Comparison of ENCODE assay signal across 8 cellular contexts in genomic region chr17:55005520-55005919, GRCh38. TPM values are rescaled to one million over a fixed set of nuclear protein-coding genes. Genes with fewer than 3 reads are reported as not detected.
DNase-seq lines count a peak whose midpoint lies in the region; ATAC-seq and TF ChIP-seq lines count a peak whose summit lies in the region.

No MANE protein-coding gene starts in this region.

- H3K9me3 Mint-ChIP-seq in stimulated activated memory B cell treated with anti-CD40 and anti-IgM and Interleukin-4, amounts not matched to agents 10 μg/mL and 1 μg/mL and 100 μg/mL, for 72 hours, result peaks cover 2% of the 10 kb centered on the region
- no peaks in the 10 kb centered on the region for H3K9me3 Mint-ChIP-seq in activated CD4-positive, alpha-beta T cell treated with anti-CD3 and anti-CD28 coated beads, Interleukin-2, amount 10 ng/mL, durations not matched to agents 24 days and 14 days

- no peak for ATAC-seq in stimulated activated memory B cell treated with anti-CD40 and anti-IgM and Interleukin-4, amounts not matched to agents 10 μg/mL and 1 μg/mL and 100 μg/mL, for 72 hours
- ATAC-seq in GM19351 (IDR thresholded peaks at IDR 0.05; ENCODE audit: unreplicated experiment), result no peak
- ATAC-seq in HG03280 (IDR thresholded peaks at IDR 0.05; ENCODE audit: unreplicated experiment), result no peak

- no peak overlapping the region for H3K9ac ChIP-seq in SK-N-MC (ENCODE audit: insufficient read length)

- H3K27me3 Mint-ChIP-seq in stimulated activated memory B cell treated with anti-CD40 and anti-IgM and Interleukin-4, amounts not matched to agents 10 μg/mL and 1 μg/mL and 100 μg/mL, for 72 hours, result no peaks in the 10 kb centered on the region
- H3K27me3 Mint-ChIP-seq in activated CD4-positive, alpha-beta T cell treated with anti-CD3 and anti-CD28 coated beads, Interleukin-2, amount 10 ng/mL, durations not matched to agents 24 days and 14 days, result no peaks in the 10 kb centered on the region

- no peaks in the 10 kb centered on the region for H3K4me1 Mint-ChIP-seq in stimulated activated memory B cell treated with anti-CD40 and anti-IgM and Interleukin-4, amounts not matched to agents 10 μg/mL and 1 μg/mL and 100 μg/mL, for 72 hours
- H3K4me1 Mint-ChIP-seq in activated CD4-positive, alpha-beta T cell treated with anti-CD3 and anti-CD28 coated beads, Interleukin-2, amount 10 ng/mL, durations not matched to agents 24 days and 14 days, result no peaks in the 10 kb centered on the region

- H3K27ac ChIP-seq in SK-N-MC, result no peak overlapping the region

- CTCF ChIA-PET in HEK293T (lab: Yijun Ruan, JAX), result interaction anchor here (1.0 to 1.4 kb wide), 2 partner anchors 12 to 31 kb away, joined by 3 to 7 read pairs; no protein-coding TSS in a partner anchor

- POLR2A ChIA-PET in HEK293T (lab: Yijun Ruan, JAX), result no interaction called here

- H3K36me3 ChIP-seq in SK-N-MC (ENCODE audit: insufficient read depth, low read length), result peaks cover 18% of the 10 kb centered on the region; the same call in 1 of the 2 replicates

- H3K9me3 ChIP-seq in SK-N-MC (ENCODE audit: low read depth, low read length), result no peaks in the 10 kb centered on the region

- peak; percentile 19 for DNase-seq in EL
- DNase-seq in HEK293T (ENCODE audit: extremely low spot score), result peak; percentile 9
- DNase-seq in SK-N-MC (ENCODE audit: low read depth, low spot score), result peak; percentile 16
- DNase-seq in iris pigment epithelial cell (ENCODE audit: low read depth), result peak; percentile 28
- no peak for DNase-seq in activated CD4-positive, alpha-beta T cell treated with anti-CD3 and anti-CD28 coated beads, Interleukin-2, amount 10 ng/mL, durations not matched to agents 24 days and 14 days

- intact Hi-C loops in activated CD4-positive, alpha-beta T cell treated with anti-CD3 and anti-CD28 coated beads, Interleukin-2, amount 10 ng/mL, durations not matched to agents 24 days and 14 days (cut with micrococcal nuclease), result no loop called here

- no peak overlapping the region for H3K4me3 Mint-ChIP-seq in stimulated activated memory B cell treated with anti-CD40 and anti-IgM and Interleukin-4, amounts not matched to agents 10 μg/mL and 1 μg/mL and 100 μg/mL, for 72 hours
- H3K4me3 Mint-ChIP-seq in activated CD4-positive, alpha-beta T cell treated with anti-CD3 and anti-CD28 coated beads, Interleukin-2, amount 10 ng/mL, durations not matched to agents 24 days and 14 days, result no peak overlapping the region

- peaks cover 18% of the 10 kb centered on the region for H3K36me3 Mint-ChIP-seq in stimulated activated memory B cell treated with anti-CD40 and anti-IgM and Interleukin-4, amounts not matched to agents 10 μg/mL and 1 μg/mL and 100 μg/mL, for 72 hours
- no peaks in the 10 kb centered on the region for H3K36me3 Mint-ChIP-seq in activated CD4-positive, alpha-beta T cell treated with anti-CD3 and anti-CD28 coated beads, Interleukin-2, amount 10 ng/mL, durations not matched to agents 24 days and 14 days (ENCODE audit: low read depth)

- no peak overlapping the region for H3K4me3 ChIP-seq in SK-N-MC

- H3K27ac Mint-ChIP-seq in stimulated activated memory B cell treated with anti-CD40 and anti-IgM and Interleukin-4, amounts not matched to agents 10 μg/mL and 1 μg/mL and 100 μg/mL, for 72 hours, result no peak overlapping the region
- H3K27ac Mint-ChIP-seq in activated CD4-positive, alpha-beta T cell treated with anti-CD3 and anti-CD28 coated beads, Interleukin-2, amount 10 ng/mL, durations not matched to agents 24 days and 14 days, result no peak overlapping the region

TF ChIP-seq in HEK293T, 16 proteins besides CTCF, POLR2A, EP300 and RAD21:
- TF ChIP-seq FOXM1 (IDR thresholded peaks at IDR 0.05; ENCODE audit: borderline replicate concordance) (no peak), FOXK2 (IDR thresholded peaks at IDR 0.05) (no peak), HDGF (IDR thresholded peaks at IDR 0.05; ENCODE audit: borderline replicate concordance) (no peak), CTBP1 (IDR thresholded peaks at IDR 0.05; ENCODE audit: borderline replicate concordance) (no peak), BHLHE40 (IDR thresholded peaks at IDR 0.05; ENCODE audit: borderline replicate concordance) (no peak), ELF4 (IDR thresholded peaks at IDR 0.05) (no peak), SUZ12 (IDR thresholded peaks at IDR 0.05) (no peak), FOXA1 (IDR thresholded peaks at IDR 0.05) (no peak), ZNF384 (IDR thresholded peaks at IDR 0.05) (no peak), NFRKB (IDR thresholded peaks at IDR 0.05) (no peak), PKNOX1 (IDR thresholded peaks at IDR 0.05) (no peak), L3MBTL2 (conservative IDR thresholded peaks at IDR 0.05) (no peak), SP1 (IDR thresholded peaks at IDR 0.05) (no peak), ARNT (IDR thresholded peaks at IDR 0.05) (no peak), LEF1 (IDR thresholded peaks at IDR 0.05; ENCODE audit: borderline replicate concordance) (no peak), TARDBP (IDR thresholded peaks at IDR 0.05) (no peak)

RNA-seq across cellular contexts. Expression of gene STXBP4, which starts 37.0 kb away (rescaled TPM):
- total RNA-seq in activated CD4-positive, alpha-beta T cell treated with anti-CD3 and anti-CD28 coated beads, Interleukin-2, amount 10 ng/mL, durations not matched to agents 24 days and 14 days, result 8.2 and 9.2 TPM in 2 replicates

RNA-seq across cellular contexts. Expression of gene COX11, which starts 37.1 kb away (rescaled TPM):
- total RNA-seq in activated CD4-positive, alpha-beta T cell treated with anti-CD3 and anti-CD28 coated beads, Interleukin-2, amount 10 ng/mL, durations not matched to agents 24 days and 14 days, result 46.1 and 48.2 TPM in 2 replicates
